ENCODE assay signal across 14 cellular contexts in genomic region chr1:96525657-96526613, GRCh38.
"Had no signal": no experiment of that assay in that cellular context is flagged by ENCODE, and none has a peak within 500 bp of the region (broad histone marks: within the 10 kb centered on the region; RNA-seq: fewer than 3 reads in every experiment).

No MANE protein-coding gene starts in this region.

- H3K27me3 ChIP-seq: left lung had no signal

- H3K4me1 ChIP-seq: left lung had no signal

- DNase-seq: activated B cell treated with CpG ODN at 0.5 μM for 24 hours; activated CD4-positive, alpha-beta T cell treated with anti-CD3 and anti-CD28 coated beads, Interleukin-2, amount 10 ng/mL, durations not matched to agents 24 days and 14 days; activated CD8-positive, alpha-beta memory T cell treated with anti-CD3 and anti-CD28 coated beads for 24 hours; activated T-cell treated with anti-CD3 and anti-CD28 coated beads for 4 hours; left lung; posterior cingulate gyrus; right cardiac atrium; stimulated activated CD4-positive, alpha-beta T cell treated with anti-CD3 and anti-CD28 coated beads, Interleukin-2, amount 100 ng/mL, for 24 hours; stimulated activated naive B cell treated with anti-CD40 and anti-IgM and Interleukin-4, amounts not matched to agents 10 μg/mL and 1 μg/mL and 100 μg/mL, for 72 hours; T-cell; trophoblast cell had no signal

- H3K36me3 ChIP-seq: left lung had no signal

- H3K4me3 ChIP-seq: left lung, SK-N-MC had no signal

- FAIRE-seq: bronchial epithelial cell, keratinocyte had no signal

- H3K27ac ChIP-seq: left lung, SK-N-MC had no signal

- ATAC-seq: left lung; right cardiac atrium; stimulated activated naive B cell treated with anti-CD40 and anti-IgM and Interleukin-4, amounts not matched to agents 10 μg/mL and 1 μg/mL and 100 μg/mL, for 72 hours; T-cell had no signal
